ENCODE assay signal across 8 cellular contexts in the genomic region with DNA sequence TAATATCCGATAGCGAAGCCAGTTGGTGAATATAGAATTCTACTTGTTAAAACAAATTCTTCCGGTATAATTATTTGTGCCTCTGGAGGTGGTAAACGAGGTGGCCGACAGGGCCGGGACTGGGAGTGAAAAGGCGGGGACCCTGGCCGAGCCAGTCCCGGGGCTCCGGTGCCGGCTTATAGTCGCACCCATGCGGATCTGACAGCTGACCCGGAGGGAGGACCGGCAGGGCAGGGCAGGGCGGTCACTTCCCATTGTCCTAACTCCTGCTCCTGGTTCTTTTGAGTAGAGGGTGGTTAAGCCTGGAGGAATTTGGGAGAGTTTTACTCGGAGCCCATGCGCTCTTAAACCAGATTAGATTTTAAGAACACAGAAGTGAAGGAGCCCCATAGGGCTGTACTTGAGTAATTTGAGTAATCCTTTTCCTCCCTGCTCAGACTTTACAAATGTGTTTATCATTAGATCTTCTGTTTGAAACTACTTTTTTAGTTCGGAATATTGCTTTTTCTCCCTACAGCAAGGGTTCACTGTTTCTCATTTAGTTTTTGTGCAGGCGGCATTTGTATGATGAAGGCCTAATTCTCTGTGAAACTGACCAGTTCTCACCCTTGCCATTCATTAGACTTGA. TPM values are rescaled to one million over a fixed set of nuclear protein-coding genes. Genes with fewer than 3 reads are reported as not detected.
DNase-seq lines count a peak whose midpoint lies in the region; ATAC-seq and TF ChIP-seq lines count a peak whose summit lies in the region.

No MANE protein-coding gene starts in this region.

- no peaks in the 10 kb centered on the region for H3K9me3 Mint-ChIP-seq in activated CD8-positive, alpha-beta T cell treated with anti-CD3 and anti-CD28 coated beads, Interleukin-2, amount 10 ng/mL, durations not matched to agents 7 days and 5 days (ENCODE audit: insufficient read depth)
- H3K9me3 Mint-ChIP-seq in neural crest cell: no peaks in the 10 kb centered on the region

- H3K27me3 ChIP-seq in BLaER1: no peaks in the 10 kb centered on the region

- peaks cover 61% of the 10 kb centered on the region for H3K4me1 Mint-ChIP-seq in activated CD8-positive, alpha-beta T cell treated with anti-CD3 and anti-CD28 coated beads, Interleukin-2, amount 10 ng/mL, durations not matched to agents 7 days and 5 days (ENCODE audit: low read depth)
- peaks cover 24% of the 10 kb centered on the region for H3K4me1 Mint-ChIP-seq in neural crest cell

- peak overlapping the region; percentile 96 for H3K4me3 Mint-ChIP-seq in activated CD8-positive, alpha-beta T cell treated with anti-CD3 and anti-CD28 coated beads, Interleukin-2, amount 10 ng/mL, durations not matched to agents 7 days and 5 days
- H3K4me3 Mint-ChIP-seq in neural crest cell: peak overlapping the region; percentile 93

- peak overlapping the region; percentile 94 for H3K27ac Mint-ChIP-seq in activated CD8-positive, alpha-beta T cell treated with anti-CD3 and anti-CD28 coated beads, Interleukin-2, amount 10 ng/mL, durations not matched to agents 7 days and 5 days
- no peak overlapping the region for H3K27ac Mint-ChIP-seq in neural crest cell (ENCODE audit: unreplicated experiment)

- H3K9me3 ChIP-seq in BLaER1: no peaks in the 10 kb centered on the region

- peaks cover 31% of the 10 kb centered on the region for H3K36me3 Mint-ChIP-seq in activated CD8-positive, alpha-beta T cell treated with anti-CD3 and anti-CD28 coated beads, Interleukin-2, amount 10 ng/mL, durations not matched to agents 7 days and 5 days (ENCODE audit: low read depth)
- no peaks in the 10 kb centered on the region for H3K36me3 Mint-ChIP-seq in neural crest cell (ENCODE audit: low read depth)

- H3K27me3 Mint-ChIP-seq in activated CD8-positive, alpha-beta T cell treated with anti-CD3 and anti-CD28 coated beads, Interleukin-2, amount 10 ng/mL, durations not matched to agents 7 days and 5 days (ENCODE audit: low read depth): no peaks in the 10 kb centered on the region
- peaks cover 10% of the 10 kb centered on the region for H3K27me3 Mint-ChIP-seq in neural crest cell (ENCODE audit: low read depth)

- CTCF ChIA-PET in activated CD8-positive, alpha-beta T cell treated with anti-CD3 and anti-CD28 coated beads, Interleukin-2, amount 10 ng/mL, durations not matched to agents 7 days and 5 days (lab: Charles Lee): interaction anchor here (0.8 to 1.4 kb wide), 7 partner anchors 12 to 218 kb away, joined by 3 to 5 read pairs (median 3); no protein-coding TSS in a partner anchor

- TF ChIP-seq CTCF in fibroblast of villous mesenchyme (IDR thresholded peaks at IDR 0.05; ENCODE audit: insufficient read depth, low read depth, low read length) (no peak), neural crest cell (conservative IDR thresholded peaks at IDR 0.05) (no peak)

- ATAC-seq in activated CD8-positive, alpha-beta T cell treated with anti-CD3 and anti-CD28 coated beads, Interleukin-2, amount 10 ng/mL, durations not matched to agents 7 days and 5 days: peak; percentile 8
- ATAC-seq in GM21529 (IDR thresholded peaks at IDR 0.05; ENCODE audit: unreplicated experiment): no peak

- peak overlapping the region; percentile 70 for H3K27ac ChIP-seq in BLaER1

- POLR2A ChIA-PET in activated CD8-positive, alpha-beta T cell treated with anti-CD3 and anti-CD28 coated beads, Interleukin-2, amount 10 ng/mL, durations not matched to agents 7 days and 5 days (lab: Charles Lee): interaction anchor here (1.1 kb wide), 3 partner anchors 22 to 112 kb away, joined by 3 to 4 read pairs (median 3); no protein-coding TSS in a partner anchor

- H4K20me1 ChIP-seq in BLaER1: peaks cover 66% of the 10 kb centered on the region

- peak overlapping the region; percentile 84 for H3K4me2 ChIP-seq in BLaER1

- H3K4me3 ChIP-seq in BLaER1 (peak overlapping the region; percentile 96), fibroblast of villous mesenchyme (ENCODE audit: low read depth, low read length) (peak overlapping the region; percentile 98)

- peak overlapping the region; percentile 95 for H3K9ac ChIP-seq in BLaER1

- H3K36me3 ChIP-seq in BLaER1: peaks cover 4% of the 10 kb centered on the region; the same call in 1 of the 2 replicates

- H3K4me1 ChIP-seq in BLaER1: peaks cover 77% of the 10 kb centered on the region

- peak; percentile 51 for DNase-seq in HuH-7 (ENCODE audit: low spot score)
- peak; percentile 47 for DNase-seq in activated CD8-positive, alpha-beta T cell treated with anti-CD3 and anti-CD28 coated beads, Interleukin-2, amount 10 ng/mL, durations not matched to agents 7 days and 5 days
- peak; percentile 38 for DNase-seq in fibroblast of villous mesenchyme (ENCODE audit: low read depth)
- peak; percentile 14 for DNase-seq in neural crest cell (ENCODE audit: low read depth, low spot score)
- DNase-seq in H4 (ENCODE audit: low spot score): no peak
- DNase-seq in NCI-H128 (lab: John Stamatoyannopoulos, UW; ENCODE audit: unreplicated experiment): no peak

RNA-seq across cellular contexts. Expression of a gene that starts 1.8 kb away (rescaled TPM):
- 10 to 100 TPM; 41.2 to 44.3 TPM for total RNA-seq in activated CD8-positive, alpha-beta T cell treated with anti-CD3 and anti-CD28 coated beads, Interleukin-2, amount 10 ng/mL, durations not matched to agents 7 days and 5 days
- total RNA-seq in fibroblast of villous mesenchyme (19.0 and 26.3 TPM in 2 replicates), neural crest cell (7.2 and 7.7 TPM in 2 replicates)
- total RNA-seq in H4 (2014; rRNA removed; shearing (Covaris generic)): 18.7 and 21.9 TPM in 2 replicates

Comparison
In these comparisons a context has a peak if more than half of its experiments do, and no peak if none do; other contexts are left out.
1. DNase-seq: peak in HuH-7 (single experiment), activated CD8-positive, alpha-beta T cell treated with anti-CD3 and anti-CD28 coated beads, Interleukin-2, amount 10 ng/mL, durations not matched to agents 7 days and 5 days (single experiment), fibroblast of villous mesenchyme (single experiment) and neural crest cell (single experiment); none in H4 (single experiment) and NCI-H128 (single experiment).